Comparison of ENCODE assay signal across 17 cellular contexts in genomic region chr9:136584401-136585328, GRCh38. TPM values are rescaled to one million over a fixed set of nuclear protein-coding genes. Genes with fewer than 3 reads are reported as not detected.
DNase-seq lines count a peak whose midpoint lies in the region; ATAC-seq, FAIRE-seq and TF ChIP-seq lines count a peak whose summit lies in the region.
"Had no signal": no experiment of that assay in that cellular context is flagged by ENCODE, and none has a peak within 500 bp of the region (broad histone marks: within the 10 kb centered on the region; RNA-seq: fewer than 3 reads in every experiment).

No MANE protein-coding gene starts in this region.

- peaks cover 0 to 5% of the 10 kb centered on the region in 2 experiments; a peak in 3 of 5 replicates for H3K9me3 Mint-ChIP-seq in H9
- H3K9me3 Mint-ChIP-seq: mesothelial cell of epicardium had no signal

- TF ChIP-seq RAD21 in H1 (IDR thresholded peaks at IDR 0.05 in 1 of 2, conservative IDR thresholded peaks at IDR 0.05 in 1 of 2; ENCODE audit: low read depth in 2 of 2, low read length in 2 of 2) = no peak

- H2AK5ac ChIP-seq in H9 (ENCODE audit: insufficient read length, low read length) (no peak overlapping the region), H1 (ENCODE audit: low read depth, low read length) (peak overlapping the region; percentile 16; the same call in 1 of the 2 replicates)

- H3K79me1 ChIP-seq in H9 (ENCODE audit: insufficient read depth, low read depth, low read length, poor library complexity, severe bottlenecking) (no peaks in the 10 kb centered on the region), H1 (ENCODE audit: low read depth, low read length) (no peaks in the 10 kb centered on the region)

- no peak overlapping the region for H2BK120ac ChIP-seq in H9 (ENCODE audit: low read depth, low read length, poor library complexity, severe bottlenecking)
- peak overlapping the region; percentile 57 for H2BK120ac ChIP-seq in H1 (replicated peaks; ENCODE audit: low read depth, low read length)

- DNase-seq in H9 (no peak), H1 (ENCODE audit: low read depth in 1 of 2, low spot score in 2 of 2) (no peak), left kidney (ENCODE audit: low read depth, low spot score) (peak; percentile 73), stomach (peak; percentile 35), NCI-H1436 (lab: John Stamatoyannopoulos, UW) (no peak)
- no peak for DNase-seq in stimulated activated naive CD4-positive, alpha-beta T cell treated with Interleukin-2 at 50 U/mL for 16 hours (lab: John Stamatoyannopoulos, UW)
- DNase-seq: activated CD4-positive, alpha-beta T cell treated with anti-CD3 and anti-CD28 coated beads, Interleukin-2, amount 50 U/mL, for 1 hour; effector CD8-positive, alpha-beta T cell; NCI-H187; NCI-H69; PC-9 had no signal

- H3K9ac ChIP-seq in H9 (ENCODE audit: extremely low read depth, insufficient read length, low read length) (no peak overlapping the region), H1 (replicated peaks in 1 of 4; ENCODE audit: extremely low read depth in 1 of 4, low read depth in 3 of 4, low read length in 3 of 4) (peak overlapping the region in 1 of 4 experiments; percentile 9; a peak in 2 of 7 replicates)

- H4K8ac ChIP-seq in H9 (replicated peaks; ENCODE audit: insufficient read length, low read depth, low read length) = no peak overlapping the region
- H4K8ac ChIP-seq in H1 (ENCODE audit: extremely low read depth, insufficient read depth, low read length) = 0 out of 2 replicates have a peak overlapping the region, but pooled peaks have one; percentile 41

- H3K79me2 ChIP-seq in H9 (ENCODE audit: insufficient read depth, low read length) = no peaks in the 10 kb centered on the region
- no peaks in the 10 kb centered on the region for H3K79me2 ChIP-seq in H1 (ENCODE audit: control insufficient read depth in 1 of 2, insufficient read depth in 2 of 2, low read length in 2 of 2)

- no peak overlapping the region for H3K56ac ChIP-seq in H9 (ENCODE audit: insufficient read length, low read depth, low read length)
- H3K56ac ChIP-seq in H1 (replicated peaks; ENCODE audit: insufficient read length, low read depth, low read length) = peak overlapping the region; percentile 26

- H3K27ac Mint-ChIP-seq in H9 = peak overlapping the region in 1 of 3 experiments; percentile 21; a peak in 1 of 7 replicates
- H3K27ac Mint-ChIP-seq: activated naive CD8-positive, alpha-beta T cell; mesothelial cell of epicardium had no signal

- H4K5ac ChIP-seq in H9 (ENCODE audit: insufficient read length, low read depth, low read length) (no peak overlapping the region), H1 (ENCODE audit: insufficient read length, low read depth, low read length) (no peak overlapping the region)

- H3K4me3 ChIP-seq in H1 (ENCODE audit: extremely low read depth in 1 of 4, insufficient read depth in 2 of 4, low read depth in 3 of 4, low read length in 4 of 4) = no peak overlapping the region
- no peak overlapping the region for H3K4me3 ChIP-seq in stomach
- H3K4me3 ChIP-seq: cardiac muscle cell, PC-9, smooth muscle cell had no signal

- no peak for FAIRE-seq in H1 (lab: Jason Lieb, UNC)
- FAIRE-seq: TTC549 had no signal

- H3K14ac ChIP-seq in H9 (ENCODE audit: insufficient read depth, low read length) (0 out of 2 replicates have a peak overlapping the region, but pooled peaks have one; percentile 22), H1 (ENCODE audit: insufficient read length) (no peak overlapping the region)

- H3K27ac ChIP-seq in H9 (ENCODE audit: insufficient read length, low read depth, low read length) (no peak overlapping the region), H1 (ENCODE audit: low read depth, low read length) (no peak overlapping the region), stomach (no peak overlapping the region)
- H3K27ac ChIP-seq: cardiac muscle cell, PC-9 had no signal

- POLR2A ChIA-PET in H1 (lab: Charles Lee; ENCODE audit: partially characterized antibody) = interaction anchor here (0.7 to 1.5 kb wide), 5 partner anchors 9 to 40 kb away, joined by 3 to 4 read pairs (median 4); no protein-coding TSS in a partner anchor

- peaks cover 28 to 41% of the 10 kb centered on the region in 2 experiments for H3K4me1 Mint-ChIP-seq in H9

- TF ChIP-seq POLR2A in H1 (IDR thresholded peaks at IDR 0.05; ENCODE audit: control extremely low read depth in 1 of 2, low read depth in 2 of 2, low read length in 2 of 2) (no peak), stomach (IDR thresholded peaks at IDR 0.05) (no peak)

- TF ChIP-seq EP300 in H1 (IDR thresholded peaks at IDR 0.05; ENCODE audit: borderline replicate concordance in 1 of 2, low read depth in 2 of 2, low read length in 2 of 2) = no peak
- no peak for TF ChIP-seq EP300 in stomach (IDR thresholded peaks at IDR 0.05)

- H3K36me3 ChIP-seq in H1 (ENCODE audit: control insufficient read depth in 2 of 4, insufficient read depth in 4 of 4, low read length in 3 of 4) (no peaks in the 10 kb centered on the region), stomach (no peaks in the 10 kb centered on the region)
- H3K36me3 ChIP-seq: cardiac muscle cell had no signal

- no peaks in the 10 kb centered on the region for H3K27me3 Mint-ChIP-seq in H9 (ENCODE audit: low read depth)
- H3K27me3 Mint-ChIP-seq: activated naive CD8-positive, alpha-beta T cell had no signal

- H3K4me1 ChIP-seq in H9 (ENCODE audit: insufficient read depth, low read length) = peaks cover 4% of the 10 kb centered on the region; the same call in 1 of the 2 replicates
- H3K4me1 ChIP-seq in H1 (replicated peaks in 1 of 4; ENCODE audit: control insufficient read depth in 3 of 4, insufficient read depth in 4 of 4, low read length in 3 of 4) = peaks cover 3 to 49% (median 36%) of the 10 kb centered on the region in 4 experiments
- H3K4me1 ChIP-seq in stomach = peaks cover 16 to 43% (median 35%) of the 10 kb centered on the region in 4 donors

- H3K27me3 ChIP-seq in H9 (ENCODE audit: insufficient read depth, low read length) (no peaks in the 10 kb centered on the region), H1 (replicated peaks in 1 of 4; ENCODE audit: control insufficient read depth in 3 of 4, extremely low read depth in 1 of 4, insufficient read depth in 3 of 4, low read length in 3 of 4) (no peaks in the 10 kb centered on the region; a peak in 1 of 7 replicates), stomach (peaks cover 0 to 13% (median 13%) of the 10 kb centered on the region in 3 donors)
- H3K27me3 ChIP-seq: cardiac muscle cell had no signal

- CTCF ChIA-PET in H1 (lab: Charles Lee; ENCODE audit: partially characterized antibody) = interaction anchor here (1.0 to 2.4 kb wide), 6 partner anchors 12 to 50 kb away, joined by 3 to 9 read pairs (median 3); no protein-coding TSS in a partner anchor

- WGBS in H9 (ENCODE audit: extremely low coverage, insufficient read length, low lambda C conversion rate) = no CpG with 5 or more reads among the region's 33 CpGs
- WGBS in H1 (ENCODE audit: extremely low coverage in 1 of 2, insufficient coverage in 1 of 2, insufficient read length in 1 of 2, insufficient replicate concordance in 2 of 2, low coverage in 1 of 2, low lambda C conversion rate in 2 of 2, missing lambda C conversion rate in 1 of 2), 2 experiments = 74% methylated on average over 30 of the region's 33 CpGs; no CpG with 5 or more reads in 1 of the 2 experiments
- 57 to 70% (median 64%) methylated on average over 10 to 33 of the region's 33 CpGs for WGBS in stomach, 5 donors

- no peak overlapping the region for H3K4me2 ChIP-seq in H9 (ENCODE audit: insufficient read depth, insufficient read length, low read length)
- 0 out of 4 replicates have a peak overlapping the region, but pooled peaks of 1 of the 2 experiments have one; percentile 21 for H3K4me2 ChIP-seq in H1 (ENCODE audit: insufficient read depth in 1 of 2, low read depth in 2 of 2, low read length in 2 of 2)
- H3K4me2 ChIP-seq: PC-9, smooth muscle cell had no signal

- H2BK15ac ChIP-seq in H9 (ENCODE audit: low read depth, low read length) (no peak overlapping the region), H1 (ENCODE audit: low read length) (peak overlapping the region; percentile 95; the same call in 1 of the 2 replicates)

- H2AFZ ChIP-seq in H9 (ENCODE audit: low read length) = no peak overlapping the region
- no peak overlapping the region for H2AFZ ChIP-seq in H1 (ENCODE audit: low read length)
- H2AFZ ChIP-seq: PC-9 had no signal

- H2BK20ac ChIP-seq in H9 (ENCODE audit: low read depth, low read length, poor library complexity, severe bottlenecking) (no peak overlapping the region), H1 (ENCODE audit: low read length) (peak overlapping the region; percentile 29; the same call in 1 of the 2 replicates)

- no peak for TF ChIP-seq CTCF in H9 (conservative IDR thresholded peaks at IDR 0.05)
- TF ChIP-seq CTCF in H1 (IDR thresholded peaks at IDR 0.05; ENCODE audit: control extremely low read depth in 1 of 3, insufficient read depth in 1 of 3, low read depth in 1 of 3, low read length in 3 of 3) = no peak
- TF ChIP-seq CTCF in stomach (IDR thresholded peaks at IDR 0.05) = no peak

- H3T11ph ChIP-seq in H9 (ENCODE audit: low read length) = no peak overlapping the region

- H4K91ac ChIP-seq in H9 (ENCODE audit: insufficient read length, low read depth, low read length) (no peak overlapping the region), H1 (replicated peaks; ENCODE audit: insufficient read length, low read length) (peak overlapping the region; percentile 91)

- H3K9me3 ChIP-seq in H9 (ENCODE audit: control insufficient read depth, low read depth, low read length) = no peaks in the 10 kb centered on the region
- H3K9me3 ChIP-seq in H1 (ENCODE audit: insufficient read depth in 2 of 2, low read depth in 1 of 2, low read length in 1 of 2) = no peaks in the 10 kb centered on the region; a peak in 2 of 4 replicates
- no peaks in the 10 kb centered on the region for H3K9me3 ChIP-seq in stomach

- H3K23ac ChIP-seq in H9 (ENCODE audit: insufficient read length, low read depth, low read length) = no peak overlapping the region
- no peak overlapping the region for H3K23ac ChIP-seq in H1 (ENCODE audit: insufficient read length)

- H3K36me3 Mint-ChIP-seq in H9 (ENCODE audit: insufficient read depth in 1 of 3, low read depth in 3 of 3) = no peaks in the 10 kb centered on the region
- H3K36me3 Mint-ChIP-seq: activated naive CD8-positive, alpha-beta T cell; mesothelial cell of epicardium had no signal

- intact Hi-C loops in stomach (cut with DNase I; ENCODE audit: low total_unique reads) = no loop called here

- H3K18ac ChIP-seq in H9 (ENCODE audit: insufficient read length, low read depth, low read length) (no peak overlapping the region), H1 (ENCODE audit: extremely low read depth, low read length) (peak overlapping the region; percentile 83)

- no peak for ATAC-seq in HG03469 (IDR thresholded peaks at IDR 0.05; ENCODE audit: unreplicated experiment)

- H4K20me1 ChIP-seq in H9 (ENCODE audit: control insufficient read depth, insufficient read depth, insufficient read length) (no peaks in the 10 kb centered on the region), H1 (replicated peaks in 1 of 2; ENCODE audit: control insufficient read depth in 1 of 2, insufficient read depth in 2 of 2, low read length in 2 of 2) (peaks cover 0 to 4% of the 10 kb centered on the region in 2 experiments)

- no peak overlapping the region for H2BK12ac ChIP-seq in H9 (ENCODE audit: insufficient read length, low read depth, low read length)
- peak overlapping the region; percentile 100; the same call in 1 of the 2 replicates for H2BK12ac ChIP-seq in H1 (ENCODE audit: low read depth, low read length)

- H3K23me2 ChIP-seq in H9 (ENCODE audit: insufficient read length, low read depth, low read length, poor library complexity, severe bottlenecking) = peaks cover 3% of the 10 kb centered on the region
- H3K23me2 ChIP-seq in H1 (ENCODE audit: low read depth, low read length) = peaks cover 24% of the 10 kb centered on the region

- no peak overlapping the region for H3K4me3 Mint-ChIP-seq in H9
- H3K4me3 Mint-ChIP-seq: activated naive CD8-positive, alpha-beta T cell; mesothelial cell of epicardium had no signal

- H3K4ac ChIP-seq in H9 (ENCODE audit: low read depth, low read length) = no peak overlapping the region
- peak overlapping the region; percentile 89 for H3K4ac ChIP-seq in H1 (replicated peaks; ENCODE audit: insufficient read length, low read depth, low read length)

- no peak overlapping the region for H2BK5ac ChIP-seq in H9 (ENCODE audit: insufficient read length, low read length)
- peak overlapping the region; percentile 92; the same call in 1 of the 2 replicates for H2BK5ac ChIP-seq in H1 (ENCODE audit: low read depth, low read length)

RNA-seq across cellular contexts. Expression of gene NOTCH1, which starts 38.8 kb away (rescaled TPM):
- total RNA-seq in H9 (2021) (63.7 and 71.6 TPM in 2 replicates), stomach (100 to 1,000 TPM in 1 of 5 donors, 10 to 100 TPM in 4; 18.4 to 338 (median 62.5) TPM)
- 55.6 and 60.9 TPM in 2 replicates for total RNA-seq in H1 (2021; fragmentation: NEBNext Ultra II Directional; extraction: Animal tissue kit (Norgen Biotek cat#: 25700))
- polyA plus RNA-seq in H1 (2011; rRNA removed) (6.9 and 19.9 TPM in 2 replicates), stomach (1 to 10 TPM; 1.4 to 7.9 (median 2.3) TPM)
- 7.3 TPM for polyA plus RNA-seq in H1 (2011; cell fraction: cytosol; rRNA removed)
- 41.0 TPM for polyA plus RNA-seq in H1 (2011; cell fraction: nucleus; rRNA removed)
- 17.4 to 31.4 TPM (median 28.7 TPM) in 4 replicates for polyA plus RNA-seq in H1 (2012, experiment 1 of 2)
- 20.1 TPM for polyA plus RNA-seq in H1 (2012, experiment 2 of 2)
- polyA plus RNA-seq in H1 (2013, experiment 1 of 2) = 33.5 TPM
- polyA plus RNA-seq in H1 (2013, experiment 2 of 2) = 26.3 TPM
- 12.2 and 13.8 TPM in 2 replicates for polyA minus RNA-seq in H1 (2011; rRNA and poly(A)+ RNA removed)
- 58.8 TPM for polyA minus RNA-seq in H1 (2011; cell fraction: cytosol; rRNA and poly(A)+ RNA removed)
- polyA minus RNA-seq in H1 (2011; cell fraction: nucleus; rRNA and poly(A)+ RNA removed) = 41.9 TPM

Comparison
In these comparisons a context has a peak if more than half of its experiments do, and no peak if none do; other contexts are left out.
1. DNase-seq: peak in left kidney (single experiment) and stomach (single experiment); none in H9 (single experiment), H1 (0 of 2), NCI-H1436 (single experiment) and stimulated activated naive CD4-positive, alpha-beta T cell treated with Interleukin-2 at 50 U/mL for 16 hours (single experiment).